Comparison of ENCODE assay signal across 8 cellular contexts in the genomic region with DNA sequence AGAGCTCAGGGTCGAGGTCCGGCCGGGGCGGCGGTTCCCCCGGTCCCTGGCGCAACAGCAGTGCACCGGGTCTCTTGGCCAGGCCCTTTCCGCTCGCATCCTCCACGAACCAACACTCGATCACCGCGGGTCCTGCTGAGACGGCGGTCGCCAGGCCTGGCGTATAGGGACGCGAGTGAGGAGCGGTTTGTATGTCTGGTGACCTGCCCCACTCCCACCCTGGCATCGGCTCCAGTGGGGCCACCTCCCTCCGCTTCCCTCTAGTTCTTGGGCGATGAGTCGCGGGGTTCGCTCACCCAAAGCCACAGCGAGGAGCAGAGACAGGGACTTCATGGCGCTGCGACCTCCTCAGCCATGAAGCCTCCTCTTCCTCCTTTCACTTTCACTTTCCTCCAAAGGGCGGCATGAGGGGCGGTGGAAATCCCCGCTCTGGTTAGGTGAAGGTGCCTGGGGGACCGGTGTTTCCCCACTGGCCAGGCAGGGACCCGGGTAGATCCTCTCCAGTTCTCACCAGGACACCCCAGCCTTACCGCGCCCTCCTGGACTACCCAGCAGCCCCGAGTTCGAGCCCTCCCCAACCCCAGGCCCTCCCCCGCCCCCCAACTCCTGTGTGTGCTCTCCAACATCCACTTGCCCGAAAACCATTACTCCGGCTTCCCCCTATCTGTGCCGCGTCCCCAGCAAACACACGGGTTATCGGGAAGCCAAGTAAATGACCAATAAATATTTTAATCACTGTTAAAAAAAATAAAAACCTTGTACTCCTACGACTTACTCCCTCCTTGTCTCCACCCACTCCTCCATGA. TPM values are rescaled to one million over a fixed set of nuclear protein-coding genes. Genes with fewer than 3 reads are reported as not detected.
DNase-seq lines count a peak whose midpoint lies in the region; ATAC-seq and TF ChIP-seq lines count a peak whose summit lies in the region.

A gene (minus strand): TSS at position 370 of the 806 bp plus-strand sequence. CDS start 37 bp downstream, at position 333.

- H3K9me3 ChIP-seq in RWPE2 (ENCODE audit: severe bottlenecking) = no peaks in the 10 kb centered on the region
- no peaks in the 10 kb centered on the region for H3K9me3 ChIP-seq in stomach smooth muscle (ENCODE audit: control insufficient read depth in 2 of 2, low read length in 2 of 2)

- H3K4me1 Mint-ChIP-seq in neural crest cell = peaks cover 53% of the 10 kb centered on the region

- H3K27me3 Mint-ChIP-seq in neural crest cell (ENCODE audit: low read depth) = peaks cover 33% of the 10 kb centered on the region

- peaks cover 33% of the 10 kb centered on the region for H3K36me3 ChIP-seq in RWPE2 (ENCODE audit: low read depth)
- peaks cover 1 to 5% of the 10 kb centered on the region in 2 donors for H3K36me3 ChIP-seq in stomach smooth muscle (ENCODE audit: control insufficient read depth in 2 of 2, insufficient read depth in 2 of 2, low read length in 2 of 2)

- H3K27me3 ChIP-seq in RWPE2 (ENCODE audit: insufficient read depth, poor library complexity, severe bottlenecking) (no peaks in the 10 kb centered on the region), stomach smooth muscle (ENCODE audit: control insufficient read depth in 1 of 2, insufficient read depth in 2 of 2, low read length in 2 of 2) (no peaks in the 10 kb centered on the region)

- peak within 1 kb of the TSS; percentile 95 for H3K4me3 Mint-ChIP-seq in neural crest cell

- no peak for DNase-seq in AG04449 (ENCODE audit: low read depth, low spot score)
- DNase-seq in RWPE2 (ENCODE audit: low spot score) = no peak
- DNase-seq in activated gamma-delta T cell treated with anti-CD3 and anti-CD28 coated beads, Interleukin-2, amount 50 U/mL, for 16 hours (ENCODE audit: low read depth) = peak; percentile 91
- peak; percentile 38 for DNase-seq in foreskin melanocyte
- DNase-seq in neural crest cell (ENCODE audit: low read depth, low spot score) = no peak

- H3K4me3 ChIP-seq in AG04449 (ENCODE audit: low read depth, low read length) (peak within 1 kb of the TSS; percentile 96), RWPE2 (ENCODE audit: severe bottlenecking) (peak within 1 kb of the TSS; percentile 69), stomach smooth muscle (ENCODE audit: low read length in 2 of 2) (peak within 1 kb of the TSS; percentile 91 to 99)

- ATAC-seq in GM18867 (IDR thresholded peaks at IDR 0.05; ENCODE audit: unreplicated experiment) (peak; percentile 32), HG03521 (IDR thresholded peaks at IDR 0.05; ENCODE audit: unreplicated experiment) (peak; percentile 23), RWPE2 (ENCODE audit: low read depth) (peak; percentile 16)

- H3K4me1 ChIP-seq in RWPE2 (ENCODE audit: insufficient read depth, poor library complexity, severe bottlenecking) = peaks cover 10% of the 10 kb centered on the region
- H3K4me1 ChIP-seq in stomach smooth muscle (ENCODE audit: control insufficient read depth, insufficient read depth, low read length) = peaks cover 43% of the 10 kb centered on the region

- TF ChIP-seq CTCF in AG04449 (IDR thresholded peaks at IDR 0.05; ENCODE audit: insufficient read depth, low read length, missing control alignments) = no peak
- no peak for TF ChIP-seq CTCF in RWPE2 (IDR thresholded peaks at IDR 0.05; ENCODE audit: poor library complexity, severe bottlenecking)
- TF ChIP-seq CTCF in neural crest cell (conservative IDR thresholded peaks at IDR 0.05) = no peak

- no peaks in the 10 kb centered on the region for H3K9me3 Mint-ChIP-seq in neural crest cell

- CTCF ChIA-PET in AG04449 (lab: Yijun Ruan, JAX) = interaction anchor here (3.2 to 4.2 kb wide), 3 partner anchors 12 to 77 kb away, joined by 7 to 37 read pairs (median 19); a partner anchor contains a TSS

- H3K36me3 Mint-ChIP-seq in neural crest cell (ENCODE audit: low read depth) = peaks cover 9% of the 10 kb centered on the region

- POLR2A ChIA-PET in AG04449 (lab: Yijun Ruan, JAX) = interaction anchor here (1.0 to 2.5 kb wide), 2 partner anchors 15 to 25 kb away, joined by 5 to 10 read pairs; a partner anchor contains a TSS

- H3K27ac ChIP-seq in RWPE2 (ENCODE audit: poor library complexity, severe bottlenecking) (peak within 1 kb of the TSS; percentile 87), stomach smooth muscle (ENCODE audit: low read length) (peak within 1 kb of the TSS; percentile 89)

- peak within 1 kb of the TSS; percentile 90 to 91 for H3K9ac ChIP-seq in stomach smooth muscle (ENCODE audit: low read length in 2 of 2)

- peak within 1 kb of the TSS; percentile 58 for H3K27ac Mint-ChIP-seq in neural crest cell (ENCODE audit: unreplicated experiment)

RNA-seq across cellular contexts. Expression of the gene that starts here (rescaled TPM):
- total RNA-seq in neural crest cell = 15.4 and 16.2 TPM in 2 replicates

Comparison
In these comparisons a context has a peak if more than half of its experiments do, and no peak if none do; other contexts are left out.
1. DNase-seq: peak in activated gamma-delta T cell treated with anti-CD3 and anti-CD28 coated beads, Interleukin-2, amount 50 U/mL, for 16 hours (single experiment) and foreskin melanocyte (single experiment); none in AG04449 (single experiment), RWPE2 (single experiment) and neural crest cell (single experiment).
2. Peak in every context shown above with its lines, with median percentiles within 50 percentile points of each other: H3K4me3 ChIP-seq and ATAC-seq.